20 cellular contexts compared by ENCODE assay signal in the genomic region with DNA sequence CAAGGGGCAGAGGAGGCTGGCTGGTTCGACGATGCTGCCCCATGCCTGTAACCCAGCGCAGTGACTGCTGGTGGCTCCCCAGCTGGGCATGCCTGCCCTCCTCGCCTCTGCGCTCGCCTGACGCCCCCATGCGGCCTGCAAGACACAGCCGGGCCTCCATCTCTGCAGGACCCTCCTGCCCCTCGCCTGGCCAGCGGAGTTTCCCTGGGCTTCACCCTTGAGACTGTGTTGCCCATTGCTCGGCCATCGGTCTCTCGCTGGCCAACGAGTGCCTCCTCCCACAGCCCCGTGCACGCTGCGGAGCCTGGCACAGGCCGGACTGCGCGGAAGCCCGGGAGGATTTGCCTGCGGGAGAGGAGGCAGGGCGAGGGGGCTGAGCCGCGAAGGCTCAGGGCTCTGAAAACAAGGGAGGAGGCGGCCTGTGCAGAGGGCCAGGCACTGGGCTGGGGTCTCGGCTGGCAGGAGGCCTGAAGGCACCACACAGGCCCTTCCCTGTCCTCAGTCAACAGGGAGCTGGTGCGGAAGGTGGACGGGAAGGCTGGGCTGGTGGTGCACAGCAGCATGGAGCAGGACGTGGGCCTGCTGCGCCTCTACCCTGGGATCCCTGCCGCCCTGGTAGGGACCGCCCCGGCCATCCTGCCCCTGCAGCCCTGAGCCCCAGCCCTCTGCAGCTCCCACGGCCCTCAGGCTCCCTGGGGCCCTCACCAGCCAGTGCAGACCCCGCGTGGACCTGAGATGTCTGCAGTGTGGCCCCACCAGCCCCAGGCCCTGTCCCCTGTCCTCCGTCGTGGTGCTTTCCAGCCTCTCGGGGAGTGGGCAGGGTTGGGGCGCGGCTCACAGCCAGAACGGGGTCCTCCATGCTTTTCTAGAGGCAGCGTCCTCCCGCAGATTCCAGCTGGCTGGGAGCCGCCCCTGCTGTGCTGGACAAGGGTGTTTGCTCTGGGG. TPM values are rescaled to one million over a fixed set of nuclear protein-coding genes. Genes with fewer than 3 reads are reported as not detected.
DNase-seq lines count a peak whose midpoint lies in the region; ATAC-seq and TF ChIP-seq lines count a peak whose summit lies in the region.
"Had no signal": no experiment of that assay in that cellular context is flagged by ENCODE, and none has a peak within 500 bp of the region (broad histone marks: within the 10 kb centered on the region; RNA-seq: fewer than 3 reads in every experiment).

No MANE protein-coding gene starts in this region.

- H3K56ac ChIP-seq in H9 (ENCODE audit: insufficient read length, low read depth, low read length), result no peak overlapping the region

- H3K36me3 Mint-ChIP-seq in H9 (ENCODE audit: insufficient read depth in 1 of 3, low read depth in 3 of 3), result no peaks in the 10 kb centered on the region

- no peak overlapping the region for H3K23ac ChIP-seq in H9 (ENCODE audit: insufficient read length, low read depth, low read length)

- H3K14ac ChIP-seq in H9 (ENCODE audit: insufficient read depth, low read length), result no peak overlapping the region; the same call in 1 of the 2 replicates

- TF ChIP-seq CTCF in 22Rv1 (IDR thresholded peaks at IDR 0.05) (0 out of 2 replicates have a peak, but pooled peaks have one; percentile 16), H9 (conservative IDR thresholded peaks at IDR 0.05) (peak; percentile 30; the same call in 1 of the 3 replicates), right lobe of liver (IDR thresholded peaks at IDR 0.05) (no peak), adrenal gland (IDR thresholded peaks at IDR 0.05) (no peak)

- H2AK5ac ChIP-seq in H9 (ENCODE audit: insufficient read length, low read length), result no peak overlapping the region

- H3K9me3 ChIP-seq in H9 (ENCODE audit: control insufficient read depth, low read depth, low read length) (no peaks in the 10 kb centered on the region), right lobe of liver (no peaks in the 10 kb centered on the region), adrenal gland (replicated peaks in 1 of 3) (no peaks in the 10 kb centered on the region)
- H3K9me3 ChIP-seq: Peyer's patch, vagina had no signal

- no peak overlapping the region for H3K27ac ChIP-seq in 22Rv1
- H3K27ac ChIP-seq in H9 (ENCODE audit: insufficient read length, low read depth, low read length), result no peak overlapping the region
- H3K27ac ChIP-seq in right lobe of liver, result no peak overlapping the region
- H3K27ac ChIP-seq in adrenal gland, result no peak overlapping the region
- H3K27ac ChIP-seq: coronary artery, Peyer's patch, vagina had no signal

- H4K5ac ChIP-seq in H9 (ENCODE audit: insufficient read length, low read depth, low read length), result no peak overlapping the region

- H4K20me1 ChIP-seq in H9 (ENCODE audit: control insufficient read depth, insufficient read depth, insufficient read length), result no peaks in the 10 kb centered on the region

- H3K4me2 ChIP-seq in H9 (ENCODE audit: insufficient read depth, insufficient read length, low read length), result no peak overlapping the region

- H3K4me3 Mint-ChIP-seq in H9, result no peak overlapping the region
- H3K4me3 Mint-ChIP-seq: activated CD4-positive, alpha-beta T cell treated with anti-CD3 and anti-CD28 coated beads, Interleukin-2, amount 10 ng/mL, durations not matched to agents 24 days and 14 days; HFFc6 had no signal

- H3K9ac ChIP-seq in H9 (ENCODE audit: extremely low read depth, insufficient read length, low read length), result no peak overlapping the region

- no peak overlapping the region for H2AFZ ChIP-seq in H9 (ENCODE audit: low read length)

- DNase-seq in H9, result peak; percentile 62
- DNase-seq in ecto neural progenitor cell (ENCODE audit: low spot score), result peak; percentile 51
- DNase-seq in right lobe of liver, result peak; percentile 21 to 55 (median 48)
- DNase-seq in AG20443 (ENCODE audit: low spot score), result no peak
- DNase-seq in HPDE6-E6E7 (ENCODE audit: extremely low spot score), result no peak
- DNase-seq in adrenal gland, result no peak
- DNase-seq in activated CD4-positive, alpha-beta T cell treated with anti-CD3 and anti-CD28 coated beads, Interleukin-2, amount 50 U/mL, for 4 hours, result no peak
- DNase-seq: activated CD4-positive, alpha-beta T cell treated with anti-CD3 and anti-CD28 coated beads, Interleukin-2, amount 10 ng/mL, durations not matched to agents 24 days and 14 days; activated naive CD4-positive, alpha-beta T cell treated with Interleukin-2 at 50 U/mL for 16 hours; EL; foreskin fibroblast; HFFc6; NCI-H1436; NCI-H2171 treated with DMSO at 0.1 percent for 48 hours; NCI-H774 had no signal

- no peak overlapping the region for H3T11ph ChIP-seq in H9 (ENCODE audit: low read length)

- no peak for TF ChIP-seq POLR2A in right lobe of liver (IDR thresholded peaks at IDR 0.05)
- TF ChIP-seq POLR2A in adrenal gland (IDR thresholded peaks at IDR 0.05), result no peak

- no peak overlapping the region for H2BK5ac ChIP-seq in H9 (ENCODE audit: insufficient read length, low read length)

- H3K4me1 ChIP-seq in H9 (ENCODE audit: insufficient read depth, low read length) (no peaks in the 10 kb centered on the region), right lobe of liver (no peaks in the 10 kb centered on the region), adrenal gland (replicated peaks in 1 of 2) (no peaks in the 10 kb centered on the region)

- no peaks in the 10 kb centered on the region for H3K9me3 Mint-ChIP-seq in H9
- H3K9me3 Mint-ChIP-seq: activated CD4-positive, alpha-beta T cell treated with anti-CD3 and anti-CD28 coated beads, Interleukin-2, amount 10 ng/mL, durations not matched to agents 24 days and 14 days; HFFc6 had no signal

- H3K4me3 ChIP-seq in right lobe of liver, result no peak overlapping the region
- H3K4me3 ChIP-seq in adrenal gland, result no peak overlapping the region
- H3K4me3 ChIP-seq: coronary artery, Peyer's patch, vagina had no signal

- ATAC-seq in right lobe of liver, result peak in 1 of 4 donors; percentile 1

- intact Hi-C loops in right lobe of liver (cut with DNase I) (no loop called here), adrenal gland (cut with DNase I) (no loop called here)

- no peaks in the 10 kb centered on the region for H3K79me2 ChIP-seq in H9 (ENCODE audit: insufficient read depth, low read length)

- no peak overlapping the region for H2BK20ac ChIP-seq in H9 (ENCODE audit: low read depth, low read length, poor library complexity, severe bottlenecking)

- 0 out of 4 replicates have a peak, but pooled peaks cover 0 to 3% of the 10 kb centered on the region in 2 experiments for H3K4me1 Mint-ChIP-seq in H9
- H3K4me1 Mint-ChIP-seq: activated CD4-positive, alpha-beta T cell treated with anti-CD3 and anti-CD28 coated beads, Interleukin-2, amount 10 ng/mL, durations not matched to agents 24 days and 14 days had no signal

- H3K27me3 Mint-ChIP-seq in H9 (ENCODE audit: low read depth), result peaks cover 2% of the 10 kb centered on the region; the same call in 1 of the 2 replicates
- H3K27me3 Mint-ChIP-seq: activated CD4-positive, alpha-beta T cell treated with anti-CD3 and anti-CD28 coated beads, Interleukin-2, amount 10 ng/mL, durations not matched to agents 24 days and 14 days had no signal

- no peak overlapping the region for H3K4ac ChIP-seq in H9 (ENCODE audit: low read depth, low read length)

- H2BK120ac ChIP-seq in H9 (ENCODE audit: low read depth, low read length, poor library complexity, severe bottlenecking), result no peak overlapping the region

- H3K36me3 ChIP-seq in right lobe of liver, result peaks cover 0 to 8% (median 0%) of the 10 kb centered on the region in 4 donors
- no peaks in the 10 kb centered on the region for H3K36me3 ChIP-seq in adrenal gland (replicated peaks in 1 of 2)
- H3K36me3 ChIP-seq: Peyer's patch, vagina had no signal

- no peak overlapping the region for H4K8ac ChIP-seq in H9 (replicated peaks; ENCODE audit: insufficient read length, low read depth, low read length)

- H3K27ac Mint-ChIP-seq in H9, result no peak overlapping the region
- H3K27ac Mint-ChIP-seq: activated CD4-positive, alpha-beta T cell treated with anti-CD3 and anti-CD28 coated beads, Interleukin-2, amount 10 ng/mL, durations not matched to agents 24 days and 14 days; HFFc6 had no signal

- no peak overlapping the region for H4K91ac ChIP-seq in H9 (ENCODE audit: insufficient read length, low read depth, low read length)

- WGBS in H9 (ENCODE audit: extremely low coverage, insufficient read length, low lambda C conversion rate), result no CpG with 5 or more reads among the region's 47 CpGs
- 90% methylated on average over 2 of the region's 47 CpGs for WGBS in right lobe of liver (ENCODE audit: insufficient coverage, low coverage, low lambda C conversion rate, missing lambda C conversion rate)
- WGBS in adrenal gland, 4 donors, result 78 to 85% (median 84%) methylated on average over 28 to 47 of the region's 47 CpGs

- H3K27me3 ChIP-seq in H9 (ENCODE audit: insufficient read depth, low read length) (no peaks in the 10 kb centered on the region), right lobe of liver (no peaks in the 10 kb centered on the region), adrenal gland (no peaks in the 10 kb centered on the region)
- H3K27me3 ChIP-seq: Peyer's patch, vagina had no signal

- H3K18ac ChIP-seq in H9 (ENCODE audit: insufficient read length, low read depth, low read length), result no peak overlapping the region

- no peaks in the 10 kb centered on the region for H3K23me2 ChIP-seq in H9 (ENCODE audit: insufficient read length, low read depth, low read length, poor library complexity, severe bottlenecking)

- no peak overlapping the region for H2BK15ac ChIP-seq in H9 (ENCODE audit: low read depth, low read length)

- H3K79me1 ChIP-seq in H9 (ENCODE audit: insufficient read depth, low read depth, low read length, poor library complexity, severe bottlenecking), result no peaks in the 10 kb centered on the region

- no peak overlapping the region for H2BK12ac ChIP-seq in H9 (ENCODE audit: insufficient read length, low read depth, low read length)

RNA-seq across cellular contexts. Expression of gene ASPG, which starts 17.8 kb away (rescaled TPM):
- total RNA-seq in H9 (2021), result 0.24 and 0.33 TPM in 2 replicates
- total RNA-seq in right lobe of liver, result 100 to 1,000 TPM in 3 of 6 experiments, 10 to 100 TPM in 3; 37.3 to 232 (median 110) TPM
- total RNA-seq in adrenal gland, result 1 to 10 TPM in 7 of 8 donors, under 1 TPM in 1; 0.77 to 9.1 (median 3.3) TPM
- polyA plus RNA-seq in adrenal gland, result 1 to 10 TPM in 2 of 3 donors, under 1 TPM in 1; 0.07 to 7.6 (median 6.0) TPM
- total RNA-seq: activated CD4-positive, alpha-beta T cell treated with anti-CD3 and anti-CD28 coated beads, Interleukin-2, amount 10 ng/mL, durations not matched to agents 24 days and 14 days; endothelial cell of umbilical vein; HFFc6 had no signal
- polyA plus RNA-seq: endothelial cell of umbilical vein had no signal

RNA-seq across cellular contexts. Expression of gene KIF26A, which starts 35.1 kb away (rescaled TPM):
- 43.0 and 44.2 TPM in 2 replicates for total RNA-seq in H9 (2021)
- total RNA-seq in right lobe of liver, result 1 to 10 TPM in 4 of 6 experiments, under 1 TPM in 2; 0.79 to 1.5 (median 1.1) TPM
- 10 to 100 TPM in 4 of 8 donors, 1 to 10 TPM in 4; 3.6 to 23.9 (median 9.4) TPM for total RNA-seq in adrenal gland
- polyA plus RNA-seq in adrenal gland, result 10 to 100 TPM in 1 of 3 donors, 1 to 10 TPM in 1, under 1 TPM in 1; 0.49 to 16.1 (median 2.5) TPM

Comparison
In these comparisons a context has a peak if more than half of its experiments do, and no peak if none do; other contexts are left out.
1. CTCF ChIP-seq: peak in 22Rv1 (single experiment) and H9 (single experiment); none in right lobe of liver (0 of 4) and adrenal gland (0 of 6).
2. DNase-seq: peak in H9 (single experiment), ecto neural progenitor cell (single experiment) and right lobe of liver (3 of 3); none in AG20443 (single experiment), HPDE6-E6E7 (single experiment), adrenal gland (0 of 7) and activated CD4-positive, alpha-beta T cell treated with anti-CD3 and anti-CD28 coated beads, Interleukin-2, amount 50 U/mL, for 4 hours (0 of 2).